7 cellular contexts compared by ENCODE assay signal in genomic region chr2:144330951-144331651, GRCh38.
DNase-seq lines count a peak whose midpoint lies in the region; ATAC-seq, FAIRE-seq and TF ChIP-seq lines count a peak whose summit lies in the region.

No MANE protein-coding gene starts in this region.

- peak overlapping the region; percentile 90 for H3K9ac ChIP-seq in GM12878 (ENCODE audit: control insufficient read depth, insufficient read depth, low read length)

- WGBS in GM12878 (ENCODE audit: insufficient coverage, insufficient replicate concordance, low lambda C conversion rate, missing lambda C conversion rate) = 5% methylated on average over 11 of the region's 11 CpGs
- WGBS in right lobe of liver (ENCODE audit: insufficient coverage, low coverage, low lambda C conversion rate, missing lambda C conversion rate) = 4% methylated on average over 11 of the region's 11 CpGs

- peak; percentile 26 for DNase-seq in GM23338 (ENCODE audit: low spot score)
- peak; percentile 33 for DNase-seq in OCI-LY7 (ENCODE audit: low spot score)
- DNase-seq in GM12878 (ENCODE audit: low read depth, low spot score) = no peak
- no peak for DNase-seq in right lobe of liver
- DNase-seq in superior temporal gyrus (ENCODE audit: extremely low spot score) = peak; percentile 63
- DNase-seq in NCI-H1048 (lab: John Stamatoyannopoulos, UW) = no peak
- no peak for DNase-seq in 8988T

- CTCF ChIA-PET in OCI-LY7 (lab: Charles Lee; ENCODE audit: unreplicated experiment) = no interaction called here
- CTCF ChIA-PET in GM12878 (lab: Yijun Ruan, JAX) = interaction anchor here (1.9 kb wide), 1 partner anchor 9 kb away, joined by 5 read pairs; no protein-coding TSS in a partner anchor

- H3K4me3 ChIP-seq in GM23338 (peak overlapping the region; percentile 89), OCI-LY7 (ENCODE audit: low read depth, low read length, poor library complexity, severe bottlenecking) (peak overlapping the region; percentile 97), GM12878 (peak overlapping the region; percentile 76), right lobe of liver (peak overlapping the region; percentile 75 to 77 (median 77))

- H3K4me1 Mint-ChIP-seq in GM23338 = peaks cover 32% of the 10 kb centered on the region

- BruUV-seq in OCI-LY7 (replicated peaks; lab: Mats Ljungman, UMichigan) = no TSS peak
- BruUV-seq in GM12878 (replicated peaks; lab: Mats Ljungman, UMichigan) = no TSS peak

- intact Hi-C loops in OCI-LY7 (cut with micrococcal nuclease; ENCODE audit: unreplicated experiment) = loop anchor here (2.0 to 10.0 kb wide), 7 partner anchors 90 to 1421 kb away; partner anchors contain the start of gene ARHGAP15
- intact Hi-C loops in GM12878 (cut with micrococcal nuclease; ENCODE audit: unreplicated experiment) = loop anchor here (5.0 kb wide), 2 partner anchors 84 to 169 kb away; no protein-coding TSS in a partner anchor
- intact Hi-C loops in right lobe of liver (cut with DNase I) = no loop called here

- SMC1A ChIA-PET in GM12878 (lab: Charles Lee; ENCODE audit: uncharacterized antibody, unreplicated experiment) = interaction anchor here (0.5 to 3.5 kb wide), 14 partner anchors 9 to 169 kb away, joined by 3 to 17 read pairs (median 3); no protein-coding TSS in a partner anchor

- H3K27ac ChIP-seq in GM23338 (ENCODE audit: low read depth) (0 out of 2 replicates have a peak overlapping the region, but pooled peaks have one; percentile 60), OCI-LY7 (ENCODE audit: low read depth, low read length, poor library complexity, severe bottlenecking) (peak overlapping the region; percentile 68), GM12878 (ENCODE audit: control insufficient read depth, insufficient read depth) (peak overlapping the region; percentile 78), right lobe of liver (peak overlapping the region; percentile 64 to 84 (median 82))

- TF ChIP-seq POLR2A in GM12878 (IDR thresholded peaks at IDR 0.05; ENCODE audit: low read depth, low read length) (no peak), right lobe of liver (IDR thresholded peaks at IDR 0.05) (no peak)

- H3K4me3 Mint-ChIP-seq in GM23338 = peak overlapping the region; percentile 89

- ATAC-seq in GM23338 = no peak
- ATAC-seq in GM12878 = peak; percentile 6
- no peak for ATAC-seq in right lobe of liver

- H3K79me2 ChIP-seq in GM23338 (replicated peaks; ENCODE audit: insufficient read depth) = peaks cover 42% of the 10 kb centered on the region
- peaks cover 53% of the 10 kb centered on the region for H3K79me2 ChIP-seq in OCI-LY7 (ENCODE audit: insufficient read depth, low read depth, low read length)
- H3K79me2 ChIP-seq in GM12878 (ENCODE audit: control insufficient read depth, insufficient read depth, low read length) = peaks cover 25% of the 10 kb centered on the region

- H3K9me3 ChIP-seq in OCI-LY7 (ENCODE audit: low read length) = no peaks in the 10 kb centered on the region
- peaks cover 4% of the 10 kb centered on the region for H3K9me3 ChIP-seq in GM12878 (replicated peaks; ENCODE audit: control insufficient read depth, insufficient read depth, low read length)
- no peaks in the 10 kb centered on the region for H3K9me3 ChIP-seq in right lobe of liver

- POLR2A ChIA-PET in OCI-LY7 (lab: Charles Lee) (interaction anchor here (0.6 to 2.1 kb wide), 10 partner anchors 9 to 353 kb away, joined by 3 to 19 read pairs (median 3); no protein-coding TSS in a partner anchor), GM12878 (lab: Charles Lee) (interaction anchor here (0.9 to 1.5 kb wide), 6 partner anchors 11 to 100 kb away, joined by 3 to 6 read pairs (median 4); no protein-coding TSS in a partner anchor)

- TF ChIP-seq RAD21 in GM12878 (IDR thresholded peaks at IDR 0.05; ENCODE audit: insufficient read depth, low read depth, low read length) = no peak

- H3K9me3 Mint-ChIP-seq in GM23338 = no peaks in the 10 kb centered on the region

- H3K27me3 ChIP-seq in GM23338 (ENCODE audit: insufficient read depth) (peaks cover 28% of the 10 kb centered on the region), GM12878 (replicated peaks in 1 of 2; ENCODE audit: control insufficient read depth in 2 of 2, insufficient read depth in 2 of 2, low read length in 1 of 2) (no peaks in the 10 kb centered on the region), right lobe of liver (no peaks in the 10 kb centered on the region)

- H3K36me3 Mint-ChIP-seq in GM23338 (ENCODE audit: low read depth) = no peaks in the 10 kb centered on the region; the same call in 2 of the 3 replicates

- in situ Hi-C loops in GM12878 (cut with MboI) = no loop called here

- H3K27me3 Mint-ChIP-seq in GM23338 (ENCODE audit: insufficient read depth, low read depth, poor library complexity) = peaks cover 8% of the 10 kb centered on the region

- H3K36me3 ChIP-seq in GM23338 (ENCODE audit: insufficient read depth) (no peaks in the 10 kb centered on the region), OCI-LY7 (ENCODE audit: insufficient read depth, low read length) (peaks cover 8% of the 10 kb centered on the region; the same call in 1 of the 2 replicates), GM12878 (ENCODE audit: control insufficient read depth in 2 of 2, insufficient read depth in 2 of 2, low read length in 1 of 2) (no peaks in the 10 kb centered on the region), right lobe of liver (no peaks in the 10 kb centered on the region)

- H4K20me1 ChIP-seq in GM23338 (replicated peaks; ENCODE audit: insufficient read depth) = no peaks in the 10 kb centered on the region
- no peaks in the 10 kb centered on the region for H4K20me1 ChIP-seq in OCI-LY7 (ENCODE audit: insufficient read depth, low read length)
- no peaks in the 10 kb centered on the region for H4K20me1 ChIP-seq in GM12878 (ENCODE audit: control insufficient read depth, insufficient read depth)

- H3K9me2 ChIP-seq in GM23338 (ENCODE audit: insufficient read depth) = 0 out of 2 replicates have a peak, but pooled peaks cover 2% of the 10 kb centered on the region
- H3K9me2 ChIP-seq in OCI-LY7 (ENCODE audit: insufficient read depth, low read length) = no peaks in the 10 kb centered on the region

- H3K4me1 ChIP-seq in GM23338 (ENCODE audit: insufficient read depth) (peaks cover 38% of the 10 kb centered on the region), OCI-LY7 (ENCODE audit: insufficient read depth, low read length, poor library complexity, severe bottlenecking) (peaks cover 26% of the 10 kb centered on the region), GM12878 (ENCODE audit: control insufficient read depth, insufficient read depth, low read length) (peaks cover 8% of the 10 kb centered on the region), right lobe of liver (no peaks in the 10 kb centered on the region)

- H2AFZ ChIP-seq in GM23338 = peak overlapping the region; percentile 94
- H2AFZ ChIP-seq in OCI-LY7 (ENCODE audit: low read length) = peak overlapping the region; percentile 78; the same call in 1 of the 2 replicates
- peak overlapping the region; percentile 90 for H2AFZ ChIP-seq in GM12878 (ENCODE audit: control insufficient read depth, low read depth, low read length)

- H3K27ac Mint-ChIP-seq in GM23338 = peak overlapping the region; percentile 86; the same call in 1 of the 2 replicates

- no peak for TF ChIP-seq EP300 in GM12878 (IDR thresholded peaks at IDR 0.05; ENCODE audit: borderline replicate concordance in 1 of 2, control insufficient read depth in 1 of 2, low read depth in 2 of 2, low read length in 2 of 2)

- peak overlapping the region; percentile 99 for H3K4me2 ChIP-seq in GM23338
- peak overlapping the region; percentile 76 for H3K4me2 ChIP-seq in OCI-LY7 (ENCODE audit: low read length)
- peak overlapping the region; percentile 77 for H3K4me2 ChIP-seq in GM12878 (ENCODE audit: control insufficient read depth, insufficient read depth)

- no peaks in the 10 kb centered on the region; the same call in 1 of the 2 replicates for H3F3A ChIP-seq in GM23338 (replicated peaks; ENCODE audit: low read depth)

- TF ChIP-seq CTCF in GM23338 (conservative IDR thresholded peaks at IDR 0.05; ENCODE audit: low read depth in 2 of 2) (no peak), OCI-LY7 (conservative IDR thresholded peaks at IDR 0.05; ENCODE audit: low read length) (no peak), GM12878 (IDR thresholded peaks at IDR 0.05 in 2 of 3, conservative IDR thresholded peaks at IDR 0.05 in 1 of 3; ENCODE audit: control insufficient read depth in 2 of 3, extremely low read depth in 1 of 3, insufficient read depth in 1 of 3, low read depth in 3 of 3, low read length in 3 of 3) (no peak), right lobe of liver (IDR thresholded peaks at IDR 0.05) (no peak)

- RAD21 ChIA-PET in GM12878 (lab: Charles Lee; ENCODE audit: unreplicated experiment) = interaction anchor here (0.6 to 2.2 kb wide), 13 partner anchors 23 to 1072 kb away, joined by 3 to 20 read pairs (median 4); no protein-coding TSS in a partner anchor

- FAIRE-seq in GM12878 (lab: Jason Lieb, UNC) = no peak

TF ChIP-seq in GM23338, 12 proteins besides CTCF, POLR2A, EP300 and RAD21 (continues in another document):
- TF ChIP-seq ZNF331 (CRISPR knock-in tag; IDR thresholded peaks at IDR 0.05; ENCODE audit: low read depth) = no peak
- no peak for TF ChIP-seq POLR2AphosphoS5 (IDR thresholded peaks at IDR 0.05; ENCODE audit: low read depth)
- no peak for TF ChIP-seq STAT1 (IDR thresholded peaks at IDR 0.05; ENCODE audit: unreplicated experiment)
- no peak for TF ChIP-seq ETS1 (IDR thresholded peaks at IDR 0.05)

TF ChIP-seq in GM12878, 131 proteins besides CTCF, POLR2A, EP300 and RAD21 (continues in another document):
- TF ChIP-seq POU2F2 (IDR thresholded peaks at IDR 0.05; ENCODE audit: borderline replicate concordance, low read depth, low read length) (no peak), PAX8 (IDR thresholded peaks at IDR 0.05) (no peak), SREBF1 (IDR thresholded peaks at IDR 0.05; ENCODE audit: low read length) (no peak), SMAD5 (IDR thresholded peaks at IDR 0.05; ENCODE audit: low read depth) (no peak), EGR1 (IDR thresholded peaks at IDR 0.05; ENCODE audit: borderline replicate concordance in 1 of 2, low read depth in 2 of 2, low read length in 2 of 2) (no peak), IKZF1 (conservative IDR thresholded peaks at IDR 0.05) (0 out of 2 replicates have a peak, but pooled peaks have one; percentile 0), TCF3 (IDR thresholded peaks at IDR 0.05; ENCODE audit: borderline replicate concordance, insufficient read depth, low read depth, low read length) (no peak), TBL1XR1 (IDR thresholded peaks at IDR 0.05; ENCODE audit: low read depth, low read length) (no peak), KAT2A (conservative IDR thresholded peaks at IDR 0.05; ENCODE audit: control insufficient read depth, low read depth, low read length) (no peak), BHLHE40 (IDR thresholded peaks at IDR 0.05; ENCODE audit: borderline replicate concordance in 1 of 2, low read depth in 2 of 2, low read length in 1 of 2) (peak in 1 of 2 experiments; percentile 26; a peak in 1 of 4 replicates)

Comparison
In these comparisons a context has a peak if more than half of its experiments do, and no peak if none do; other contexts are left out.
1. DNase-seq: peak in GM23338 (single experiment), OCI-LY7 (single experiment) and superior temporal gyrus (single experiment); none in GM12878 (single experiment), right lobe of liver (0 of 3), NCI-H1048 (single experiment) and 8988T (single experiment).
2. intact Hi-C loops: an anchor here in OCI-LY7 (2.0 to 10.0 kb wide) and GM12878 (5.0 kb wide); none called in right lobe of liver.
3. Peak in every context shown above with its lines, with median percentiles within 50 percentile points of each other: H2AFZ ChIP-seq, H3K27ac ChIP-seq, H3K4me2 ChIP-seq and H3K4me3 ChIP-seq.